Comparison of ENCODE assay signal across 15 cellular contexts in genomic region chr18:51724790-51725721, GRCh38.
DNase-seq lines count a peak whose midpoint lies in the region; ATAC-seq lines count a peak whose summit lies in the region.
"Had no signal": no experiment of that assay in that cellular context is flagged by ENCODE, and none has a peak within 500 bp of the region (broad histone marks: within the 10 kb centered on the region; RNA-seq: fewer than 3 reads in every experiment).

No MANE protein-coding gene starts in this region.

- no peak overlapping the region for H3K4me3 ChIP-seq in mesodermal cell (ENCODE audit: extremely low read depth, insufficient read depth, low read length, poor library complexity, severe bottlenecking)
- H3K4me3 ChIP-seq: coronary artery, esophagus squamous epithelium, thoracic aorta had no signal

- 67 to 79% methylated on average over 4 to 5 of the region's 9 CpGs for WGBS in mesodermal cell (ENCODE audit: insufficient coverage in 2 of 2), 2 experiments

- H3K27ac ChIP-seq in mesodermal cell (ENCODE audit: low read depth, low read length, severe bottlenecking): peak overlapping the region; percentile 30
- H3K27ac ChIP-seq: coronary artery, esophagus squamous epithelium, thoracic aorta, VCaP had no signal

- DNase-seq in T1000 (lab: John Stamatoyannopoulos, UW): peak; percentile 6
- DNase-seq in SKM-1 (lab: John Stamatoyannopoulos, UW; ENCODE audit: unreplicated experiment): no peak
- DNase-seq in GF-D8 (lab: John Stamatoyannopoulos, UW): no peak
- DNase-seq: activated CD8-positive, alpha-beta memory T cell treated with anti-CD3 and anti-CD28 coated beads, Interleukin-2, amount 50 U/mL, for 4 hours; CD8-positive, alpha-beta memory T cell; esophagus squamous epithelium; mesenchymal stem cell; NCI-H187 had no signal

- H3K36me3 ChIP-seq in mesodermal cell (ENCODE audit: control insufficient read depth, insufficient read depth, low read length): no peaks in the 10 kb centered on the region
- H3K36me3 ChIP-seq: esophagus squamous epithelium, thoracic aorta had no signal

- peak; percentile 35 for ATAC-seq in GM18868 (IDR thresholded peaks at IDR 0.05; ENCODE audit: unreplicated experiment)
- peak; percentile 51 for ATAC-seq in HG02870 (IDR thresholded peaks at IDR 0.05; ENCODE audit: unreplicated experiment)
- ATAC-seq in GM18519 (IDR thresholded peaks at IDR 0.05; ENCODE audit: low FRiP score, unreplicated experiment): no peak

- H3K4me1 ChIP-seq in mesodermal cell (ENCODE audit: control insufficient read depth, insufficient read depth, low read length, poor library complexity, severe bottlenecking): no peaks in the 10 kb centered on the region
- H3K4me1 ChIP-seq: esophagus squamous epithelium had no signal

- H3K9me3 ChIP-seq in mesodermal cell (ENCODE audit: control insufficient read depth, low read length): no peaks in the 10 kb centered on the region
- H3K9me3 ChIP-seq: esophagus squamous epithelium, thoracic aorta had no signal
